11 cellular contexts compared by ENCODE assay signal in genomic region chr16:75062135-75062943, GRCh38. TPM values are rescaled to one million over a fixed set of nuclear protein-coding genes. Genes with fewer than 3 reads are reported as not detected.
DNase-seq lines count a peak whose midpoint lies in the region; ATAC-seq, FAIRE-seq and TF ChIP-seq lines count a peak whose summit lies in the region.
"Had no signal": no experiment of that assay in that cellular context is flagged by ENCODE, and none has a peak within 500 bp of the region (broad histone marks: within the 10 kb centered on the region; RNA-seq: fewer than 3 reads in every experiment).

No MANE protein-coding gene starts in this region.

- no peak overlapping the region for H3K4me3 Mint-ChIP-seq in activated CD4-positive, alpha-beta T cell treated with anti-CD3 and anti-CD28 coated beads, Interleukin-2, amount 10 ng/mL, durations not matched to agents 7 days and 5 days
- H3K4me3 Mint-ChIP-seq: activated CD4-positive, alpha-beta memory T cell treated with anti-CD3 and anti-CD28 coated beads, Interleukin-2, amount 10 ng/mL, durations not matched to agents 7 days and 5 days had no signal

- H3K4me2 ChIP-seq in H1 (ENCODE audit: insufficient read depth in 1 of 2, low read depth in 2 of 2, low read length in 2 of 2): peak overlapping the region in 1 of 2 experiments; percentile 25; a peak in 1 of 4 replicates

- H2AFZ ChIP-seq in H1 (ENCODE audit: low read length): no peak overlapping the region

- no peak for TF ChIP-seq RAD21 in H1 (IDR thresholded peaks at IDR 0.05 in 1 of 2, conservative IDR thresholded peaks at IDR 0.05 in 1 of 2; ENCODE audit: low read depth in 2 of 2, low read length in 2 of 2)

- intact Hi-C loops in lower lobe of right lung (cut with DNase I) (no loop called here), thyroid gland (cut with DNase I) (no loop called here), spleen (cut with DNase I; ENCODE audit: low total_unique reads) (no loop called here)

- no peak for FAIRE-seq in H1 (lab: Jason Lieb, UNC)
- FAIRE-seq: G401.6 had no signal

- peaks cover 4 to 17% of the 10 kb centered on the region in 2 experiments for H4K20me1 ChIP-seq in H1 (replicated peaks in 1 of 2; ENCODE audit: control insufficient read depth in 1 of 2, insufficient read depth in 2 of 2, low read length in 2 of 2)

- H3K27me3 ChIP-seq in H1 (replicated peaks in 1 of 4; ENCODE audit: control insufficient read depth in 3 of 4, extremely low read depth in 1 of 4, insufficient read depth in 3 of 4, low read length in 3 of 4) (no peaks in the 10 kb centered on the region), lower lobe of right lung (ENCODE audit: low read depth) (no peaks in the 10 kb centered on the region), thyroid gland (no peaks in the 10 kb centered on the region), HAP-1 (ENCODE audit: low read depth) (no peaks in the 10 kb centered on the region), spleen (replicated peaks in 1 of 7) (peaks cover 0 to 22% (median 0%) of the 10 kb centered on the region in 7 donors)

- H3K36me3 ChIP-seq in H1 (ENCODE audit: control insufficient read depth in 2 of 4, insufficient read depth in 4 of 4, low read length in 3 of 4) (no peaks in the 10 kb centered on the region), lower lobe of right lung (no peaks in the 10 kb centered on the region), thyroid gland (no peaks in the 10 kb centered on the region), HAP-1 (replicated peaks) (no peaks in the 10 kb centered on the region), spleen (no peaks in the 10 kb centered on the region)

- peak overlapping the region; percentile 48 for H3K27ac Mint-ChIP-seq in activated CD4-positive, alpha-beta T cell treated with anti-CD3 and anti-CD28 coated beads, Interleukin-2, amount 10 ng/mL, durations not matched to agents 7 days and 5 days
- H3K27ac Mint-ChIP-seq: activated CD4-positive, alpha-beta memory T cell treated with anti-CD3 and anti-CD28 coated beads, Interleukin-2, amount 10 ng/mL, durations not matched to agents 7 days and 5 days had no signal

- no peaks in the 10 kb centered on the region for H3K23me2 ChIP-seq in H1 (ENCODE audit: low read depth, low read length)

- peak in 1 of 2 donors; percentile 47 for ATAC-seq in lower lobe of right lung
- ATAC-seq in HG03521 (IDR thresholded peaks at IDR 0.05; ENCODE audit: unreplicated experiment): no peak

- no peak overlapping the region for H2BK12ac ChIP-seq in H1 (ENCODE audit: low read depth, low read length)

- H2BK120ac ChIP-seq in H1 (replicated peaks; ENCODE audit: low read depth, low read length): no peak overlapping the region

- H2BK5ac ChIP-seq in H1 (ENCODE audit: low read depth, low read length): no peak overlapping the region

- no peak overlapping the region for H3K56ac ChIP-seq in H1 (replicated peaks; ENCODE audit: insufficient read length, low read depth, low read length)

- H3K23ac ChIP-seq in H1 (ENCODE audit: insufficient read length): no peak overlapping the region

- TF ChIP-seq EP300 in H1 (IDR thresholded peaks at IDR 0.05; ENCODE audit: borderline replicate concordance in 1 of 2, low read depth in 2 of 2, low read length in 2 of 2): no peak

- no peak overlapping the region for H3K9ac ChIP-seq in H1 (replicated peaks in 1 of 4; ENCODE audit: extremely low read depth in 1 of 4, low read depth in 3 of 4, low read length in 3 of 4)

- no peak overlapping the region for H4K91ac ChIP-seq in H1 (replicated peaks; ENCODE audit: insufficient read length, low read length)

- H2BK20ac ChIP-seq in H1 (ENCODE audit: low read length): no peak overlapping the region

- H3K9me3 Mint-ChIP-seq in activated CD4-positive, alpha-beta T cell treated with anti-CD3 and anti-CD28 coated beads, Interleukin-2, amount 10 ng/mL, durations not matched to agents 7 days and 5 days: no peaks in the 10 kb centered on the region
- H3K9me3 Mint-ChIP-seq: activated CD4-positive, alpha-beta memory T cell treated with anti-CD3 and anti-CD28 coated beads, Interleukin-2, amount 10 ng/mL, durations not matched to agents 7 days and 5 days had no signal

- in situ Hi-C loops in HAP-1 (cut with MboI; ENCODE audit: low sequenced_read_pairs): no loop called here

- CTCF ChIA-PET in activated CD4-positive, alpha-beta T cell treated with anti-CD3 and anti-CD28 coated beads, Interleukin-2, amount 10 ng/mL, durations not matched to agents 7 days and 5 days (lab: Charles Lee): interaction anchor here (0.6 to 3.0 kb wide), 7 partner anchors 9 to 322 kb away, joined by 3 to 11 read pairs (median 4); no protein-coding TSS in a partner anchor
- CTCF ChIA-PET in H1 (lab: Charles Lee; ENCODE audit: partially characterized antibody): interaction anchor here (0.7 to 4.5 kb wide), 27 partner anchors 7 to 197 kb away, joined by 3 to 25 read pairs (median 5); no protein-coding TSS in a partner anchor

- WGBS in H1 (ENCODE audit: extremely low coverage in 1 of 2, insufficient coverage in 1 of 2, insufficient read length in 1 of 2, insufficient replicate concordance in 2 of 2, low coverage in 1 of 2, low lambda C conversion rate in 2 of 2, missing lambda C conversion rate in 1 of 2), 2 experiments: 91% methylated on average over 22 of the region's 22 CpGs; no CpG with 5 or more reads in 1 of the 2 experiments
- 41 to 64% methylated on average over 21 to 22 of the region's 22 CpGs for WGBS in thyroid gland, 2 donors
- 78 to 87% (median 82%) methylated on average over 22 of the region's 22 CpGs for WGBS in spleen, 5 donors

- H2AK5ac ChIP-seq in H1 (ENCODE audit: low read depth, low read length): no peak overlapping the region

- POLR2A ChIA-PET in activated CD4-positive, alpha-beta T cell treated with anti-CD3 and anti-CD28 coated beads, Interleukin-2, amount 10 ng/mL, durations not matched to agents 7 days and 5 days (lab: Charles Lee): no interaction called here
- POLR2A ChIA-PET in H1 (lab: Charles Lee; ENCODE audit: partially characterized antibody): interaction anchor here (0.5 to 2.0 kb wide), 7 partner anchors 9 to 62 kb away, joined by 3 to 9 read pairs (median 3); no protein-coding TSS in a partner anchor

- H3K4me1 ChIP-seq in H1 (replicated peaks in 1 of 4; ENCODE audit: control insufficient read depth in 3 of 4, insufficient read depth in 4 of 4, low read length in 3 of 4) (peaks cover 8 to 16% (median 8%) of the 10 kb centered on the region in 4 experiments; a peak in 6 of 7 replicates), lower lobe of right lung (peaks cover 55% of the 10 kb centered on the region), thyroid gland (peaks cover 70 to 88% of the 10 kb centered on the region in 2 donors), HAP-1 (peaks cover 21% of the 10 kb centered on the region), spleen (peaks cover 0 to 56% (median 27%) of the 10 kb centered on the region in 6 donors)

- H3K27me3 Mint-ChIP-seq in activated CD4-positive, alpha-beta T cell treated with anti-CD3 and anti-CD28 coated beads, Interleukin-2, amount 10 ng/mL, durations not matched to agents 7 days and 5 days: no peaks in the 10 kb centered on the region
- H3K27me3 Mint-ChIP-seq: activated CD4-positive, alpha-beta memory T cell treated with anti-CD3 and anti-CD28 coated beads, Interleukin-2, amount 10 ng/mL, durations not matched to agents 7 days and 5 days had no signal

- H4K5ac ChIP-seq in H1 (ENCODE audit: insufficient read length, low read depth, low read length): no peak overlapping the region

- H3K9me3 ChIP-seq in H1 (ENCODE audit: insufficient read depth in 2 of 2, low read depth in 1 of 2, low read length in 1 of 2) (no peaks in the 10 kb centered on the region), lower lobe of right lung (no peaks in the 10 kb centered on the region), thyroid gland (no peaks in the 10 kb centered on the region), HAP-1 (no peaks in the 10 kb centered on the region), spleen (no peaks in the 10 kb centered on the region)

- H3K27ac ChIP-seq in H1 (ENCODE audit: low read depth, low read length) (peak overlapping the region; percentile 1; the same call in 1 of the 2 replicates), lower lobe of right lung (peak overlapping the region; percentile 68), thyroid gland (peak overlapping the region; percentile 60 to 85 (median 81)), spleen (peak overlapping the region in 3 of 8 donors; percentile 1 to 33 (median 17))

- no peak overlapping the region for H2BK15ac ChIP-seq in H1 (ENCODE audit: low read length)

- H3K4me1 Mint-ChIP-seq in activated CD4-positive, alpha-beta T cell treated with anti-CD3 and anti-CD28 coated beads, Interleukin-2, amount 10 ng/mL, durations not matched to agents 7 days and 5 days: peaks cover 55% of the 10 kb centered on the region

- peaks cover 2% of the 10 kb centered on the region for H3K36me3 Mint-ChIP-seq in activated CD4-positive, alpha-beta T cell treated with anti-CD3 and anti-CD28 coated beads, Interleukin-2, amount 10 ng/mL, durations not matched to agents 7 days and 5 days (ENCODE audit: low read depth)

- no peak for TF ChIP-seq POLR2A in H1 (IDR thresholded peaks at IDR 0.05; ENCODE audit: control extremely low read depth in 1 of 2, low read depth in 2 of 2, low read length in 2 of 2)
- no peak for TF ChIP-seq POLR2A in thyroid gland (IDR thresholded peaks at IDR 0.05)
- TF ChIP-seq POLR2A in spleen (IDR thresholded peaks at IDR 0.05): no peak

- no peak overlapping the region for H4K8ac ChIP-seq in H1 (ENCODE audit: extremely low read depth, insufficient read depth, low read length)

- H3K14ac ChIP-seq in H1 (ENCODE audit: insufficient read length): no peak overlapping the region

- H3K4me3 ChIP-seq in H1 (ENCODE audit: extremely low read depth in 1 of 4, insufficient read depth in 2 of 4, low read depth in 3 of 4, low read length in 4 of 4) (no peak overlapping the region), lower lobe of right lung (no peak overlapping the region), thyroid gland (replicated peaks in 1 of 3) (no peak overlapping the region), HAP-1 (no peak overlapping the region), spleen (no peak overlapping the region)

- no peak overlapping the region for H3K4ac ChIP-seq in H1 (replicated peaks; ENCODE audit: insufficient read length, low read depth, low read length)

- TF ChIP-seq CTCF in H1 (IDR thresholded peaks at IDR 0.05; ENCODE audit: control extremely low read depth in 1 of 3, insufficient read depth in 1 of 3, low read depth in 1 of 3, low read length in 3 of 3) (no peak), lower lobe of right lung (IDR thresholded peaks at IDR 0.05) (no peak), thyroid gland (IDR thresholded peaks at IDR 0.05) (peak in 1 of 6 experiments; percentile 14), spleen (IDR thresholded peaks at IDR 0.05 in 8 of 11, conservative IDR thresholded peaks at IDR 0.05 in 3 of 11) (no peak)

- H3K79me2 ChIP-seq in H1 (ENCODE audit: control insufficient read depth in 1 of 2, insufficient read depth in 2 of 2, low read length in 2 of 2): peaks cover 3 to 90% of the 10 kb centered on the region in 2 experiments; a peak in 3 of 4 replicates

- peaks cover 14% of the 10 kb centered on the region for H3K79me1 ChIP-seq in H1 (ENCODE audit: low read depth, low read length)

- H3K18ac ChIP-seq in H1 (ENCODE audit: extremely low read depth, low read length): no peak overlapping the region

- DNase-seq in activated CD4-positive, alpha-beta T cell treated with anti-CD3 and anti-CD28 coated beads, Interleukin-2, amount 10 ng/mL, durations not matched to agents 7 days and 5 days: no peak
- no peak for DNase-seq in activated CD4-positive, alpha-beta T cell treated with anti-CD3 and anti-CD28 coated beads, Interleukin-2, amount 50 U/mL, for 1 hour
- no peak for DNase-seq in H1 (ENCODE audit: low read depth in 1 of 2, low spot score in 2 of 2)
- DNase-seq in lower lobe of right lung: no peak
- peak; percentile 93 for DNase-seq in thyroid gland
- no peak for DNase-seq in HAP-1 (ENCODE audit: low spot score in 2 of 2)
- no peak for DNase-seq in spleen
- DNase-seq: activated CD4-positive, alpha-beta memory T cell treated with anti-CD3 and anti-CD28 coated beads, Interleukin-2, amount 10 ng/mL, durations not matched to agents 7 days and 5 days; NCI-H345 had no signal

RNA-seq across cellular contexts. Expression of gene LDHD, which starts 54.2 kb away (rescaled TPM):
- total RNA-seq in activated CD4-positive, alpha-beta T cell treated with anti-CD3 and anti-CD28 coated beads, Interleukin-2, amount 10 ng/mL, durations not matched to agents 7 days and 5 days: under 1 TPM in 1 of 2 experiments, not detected in 1; 0.20 TPM
- 14.7 and 14.9 TPM in 2 replicates for total RNA-seq in H1 (2021; fragmentation: NEBNext Ultra II Directional; extraction: Animal tissue kit (Norgen Biotek cat#: 25700))
- polyA plus RNA-seq in H1 (2011; rRNA removed) (18.2 and 43.1 TPM in 2 replicates), spleen (1 to 10 TPM in 1 of 3 donors, under 1 TPM in 2; 0.53 to 1.1 (median 0.57) TPM)
- polyA plus RNA-seq in H1 (2011; cell fraction: cytosol; rRNA removed): 35.2 TPM
- polyA plus RNA-seq in H1 (2011; cell fraction: nucleus; rRNA removed): 71.5 TPM
- 7.7 to 14.3 TPM (median 11.1 TPM) in 4 replicates for polyA plus RNA-seq in H1 (2012, experiment 1 of 2)
- polyA plus RNA-seq in H1 (2012, experiment 2 of 2): 8.7 TPM
- polyA plus RNA-seq in H1 (2013, experiment 1 of 2): 1.8 TPM
- 1.2 TPM for polyA plus RNA-seq in H1 (2013, experiment 2 of 2)
- 6.8 and 8.6 TPM in 2 replicates for polyA minus RNA-seq in H1 (2011; rRNA and poly(A)+ RNA removed)
- 18.0 TPM for polyA minus RNA-seq in H1 (2011; cell fraction: cytosol; rRNA and poly(A)+ RNA removed)
- 38.5 TPM for polyA minus RNA-seq in H1 (2011; cell fraction: nucleus; rRNA and poly(A)+ RNA removed)
- total RNA-seq in lower lobe of right lung (13.2 TPM), thyroid gland (10 to 100 TPM; 10.2 to 41.3 (median 26.3) TPM), spleen (1 to 10 TPM in 5 of 7 donors, under 1 TPM in 2; 0.76 to 3.3 (median 1.5) TPM)

Comparison
In these comparisons a context has a peak if more than half of its experiments do, and no peak if none do; other contexts are left out.
1. DNase-seq: peak in thyroid gland (2 of 2); none in activated CD4-positive, alpha-beta T cell treated with anti-CD3 and anti-CD28 coated beads, Interleukin-2, amount 10 ng/mL, durations not matched to agents 7 days and 5 days (single experiment), activated CD4-positive, alpha-beta T cell treated with anti-CD3 and anti-CD28 coated beads, Interleukin-2, amount 50 U/mL, for 1 hour (single experiment), H1 (0 of 2), lower lobe of right lung (single experiment), HAP-1 (0 of 2) and spleen (single experiment).